Comparison of ENCODE assay signal across 22 cellular contexts in the genomic region with DNA sequence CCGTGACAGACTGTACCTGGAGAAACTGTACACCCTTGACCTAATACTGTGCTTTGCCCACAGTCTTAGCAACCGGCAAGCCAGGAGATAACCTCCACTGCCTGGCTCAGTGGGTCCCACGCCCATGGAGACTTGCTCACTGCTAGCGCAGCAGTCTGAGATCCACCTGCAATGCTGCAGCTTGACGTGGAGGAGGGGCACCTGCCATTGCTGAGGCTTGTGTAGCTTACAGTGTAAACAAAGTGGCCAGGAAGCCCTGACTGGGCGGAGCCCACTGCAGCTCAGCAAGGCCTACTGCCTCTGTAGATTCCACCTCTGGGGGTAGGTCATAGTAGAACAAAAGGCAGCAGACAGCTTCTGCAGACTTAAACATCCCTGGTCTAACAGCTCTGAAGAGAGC.
DNase-seq lines count a peak whose midpoint lies in the region; ATAC-seq, FAIRE-seq and TF ChIP-seq lines count a peak whose summit lies in the region.
"Had no signal": no experiment of that assay in that cellular context is flagged by ENCODE, and none has a peak within 500 bp of the region (broad histone marks: within the 10 kb centered on the region; RNA-seq: fewer than 3 reads in every experiment).

No MANE protein-coding gene starts in this region.

- FAIRE-seq in bronchial epithelial cell (lab: Jason Lieb, UNC) = no peak
- FAIRE-seq: GM12892 had no signal

- intact Hi-C loops in adrenal gland (cut with DNase I) = no loop called here

- no peak for TF ChIP-seq POLR2A in adrenal gland (IDR thresholded peaks at IDR 0.05)

- no peaks in the 10 kb centered on the region for H3K4me1 ChIP-seq in adrenal gland (replicated peaks in 1 of 2)
- H3K4me1 ChIP-seq: BLaER1, esophagus muscularis mucosa, heart left ventricle, left lung had no signal

- H3K36me3 ChIP-seq in bronchial epithelial cell (ENCODE audit: control insufficient read depth, insufficient read depth, low read length) = no peaks in the 10 kb centered on the region
- no peaks in the 10 kb centered on the region for H3K36me3 ChIP-seq in adrenal gland (replicated peaks in 1 of 2)
- H3K36me3 ChIP-seq: BLaER1, esophagus muscularis mucosa, heart left ventricle, left lung had no signal

- H3K27ac Mint-ChIP-seq in naive B cell = peak overlapping the region in 5 of 6 donors; percentile 54 to 84 (median 72)
- H3K27ac Mint-ChIP-seq in stimulated activated naive CD8-positive, alpha-beta T cell treated with anti-CD3 and anti-CD28 coated beads, Interleukin-15, amount 100 ng/mL, for 72 hours = no peak overlapping the region
- H3K27ac Mint-ChIP-seq: activated naive CD8-positive, alpha-beta T cell treated with anti-CD3 and anti-CD28 coated beads, Interleukin-2, amount 10 ng/mL, durations not matched to agents 7 days and 5 days; natural killer cell; stimulated activated effector memory CD8-positive, alpha-beta T cell treated with anti-CD3 and anti-CD28 coated beads, Interleukin-12 subunit alpha, Interleukin-12 subunit beta, amount 100 ng/mL, for 72 hours; T-helper 1 cell treated with Interleukin-12 subunit alpha and Interleukin-12 subunit beta and Interleukin-4 antibody, amounts not matched to agents 30 μg/mL and 1 μg/mL, for 36 hours had no signal

- no peak overlapping the region for H3K4me3 ChIP-seq in bronchial epithelial cell (ENCODE audit: low read depth, low read length)
- no peak overlapping the region for H3K4me3 ChIP-seq in adrenal gland
- H3K4me3 ChIP-seq: BLaER1, esophagus muscularis mucosa, heart left ventricle, left lung had no signal

- WGBS in adrenal gland, 4 donors = 63 to 80% (median 64%) methylated on average over 6 of the region's 6 CpGs; no CpG with 5 or more reads in 1 of the 4 donors

- peaks cover 0 to 43% (median 24%) of the 10 kb centered on the region in 7 donors for H3K9me3 Mint-ChIP-seq in naive B cell
- H3K9me3 Mint-ChIP-seq in stimulated activated naive CD8-positive, alpha-beta T cell treated with anti-CD3 and anti-CD28 coated beads, Interleukin-15, amount 100 ng/mL, for 72 hours = no peaks in the 10 kb centered on the region
- H3K9me3 Mint-ChIP-seq: stimulated activated effector memory CD8-positive, alpha-beta T cell treated with anti-CD3 and anti-CD28 coated beads, Interleukin-12 subunit alpha, Interleukin-12 subunit beta, amount 100 ng/mL, for 72 hours; T-helper 1 cell treated with Interleukin-12 subunit alpha and Interleukin-12 subunit beta and Interleukin-4 antibody, amounts not matched to agents 30 μg/mL and 1 μg/mL, for 36 hours had no signal

- H3K4me1 Mint-ChIP-seq in naive B cell = peaks cover 20 to 21% (median 20%) of the 10 kb centered on the region in 3 donors
- no peaks in the 10 kb centered on the region for H3K4me1 Mint-ChIP-seq in stimulated activated naive CD8-positive, alpha-beta T cell treated with anti-CD3 and anti-CD28 coated beads, Interleukin-15, amount 100 ng/mL, for 72 hours
- H3K4me1 Mint-ChIP-seq: activated naive CD8-positive, alpha-beta T cell treated with anti-CD3 and anti-CD28 coated beads, Interleukin-2, amount 10 ng/mL, durations not matched to agents 7 days and 5 days; natural killer cell; stimulated activated effector memory CD8-positive, alpha-beta T cell treated with anti-CD3 and anti-CD28 coated beads, Interleukin-12 subunit alpha, Interleukin-12 subunit beta, amount 100 ng/mL, for 72 hours had no signal

- H3K9me3 ChIP-seq in adrenal gland (replicated peaks in 1 of 3) = no peaks in the 10 kb centered on the region

- ATAC-seq in naive B cell (ENCODE audit: low read depth in 2 of 2) = peak; percentile 96 to 98
- no peak for ATAC-seq in stimulated activated naive CD8-positive, alpha-beta T cell treated with anti-CD3 and anti-CD28 coated beads, Interleukin-15, amount 100 ng/mL, for 72 hours
- ATAC-seq: heart left ventricle; left lung; natural killer cell; right cardiac atrium; stimulated activated effector memory CD8-positive, alpha-beta T cell treated with anti-CD3 and anti-CD28 coated beads, Interleukin-12 subunit alpha, Interleukin-12 subunit beta, amount 100 ng/mL, for 72 hours had no signal

- TF ChIP-seq CTCF in bronchial epithelial cell (IDR thresholded peaks at IDR 0.05; ENCODE audit: insufficient read depth, low read length, severe bottlenecking) = no peak
- no peak for TF ChIP-seq CTCF in adrenal gland (IDR thresholded peaks at IDR 0.05)

- H3K27ac ChIP-seq in adrenal gland = no peak overlapping the region
- H3K27ac ChIP-seq: BLaER1, esophagus muscularis mucosa, heart left ventricle, left lung had no signal

- peak overlapping the region in 6 of 8 donors; percentile 11 to 71 (median 54) for H3K4me3 Mint-ChIP-seq in naive B cell
- no peak overlapping the region for H3K4me3 Mint-ChIP-seq in stimulated activated naive CD8-positive, alpha-beta T cell treated with anti-CD3 and anti-CD28 coated beads, Interleukin-15, amount 100 ng/mL, for 72 hours
- H3K4me3 Mint-ChIP-seq: activated naive CD8-positive, alpha-beta T cell treated with anti-CD3 and anti-CD28 coated beads, Interleukin-2, amount 10 ng/mL, durations not matched to agents 7 days and 5 days; natural killer cell; stimulated activated effector memory CD8-positive, alpha-beta T cell treated with anti-CD3 and anti-CD28 coated beads, Interleukin-12 subunit alpha, Interleukin-12 subunit beta, amount 100 ng/mL, for 72 hours; T-helper 1 cell treated with Interleukin-12 subunit alpha and Interleukin-12 subunit beta and Interleukin-4 antibody, amounts not matched to agents 30 μg/mL and 1 μg/mL, for 36 hours had no signal

- H3K27me3 ChIP-seq in bronchial epithelial cell (ENCODE audit: control insufficient read depth, insufficient read depth, low read length) (no peaks in the 10 kb centered on the region), adrenal gland (no peaks in the 10 kb centered on the region)
- H3K27me3 ChIP-seq: BLaER1, esophagus muscularis mucosa, heart left ventricle, left lung had no signal

- DNase-seq in ELF-1 (ENCODE audit: low read depth, low spot score) = peak; percentile 89
- peak; percentile 66 for DNase-seq in NCI-H510A (lab: John Stamatoyannopoulos, UW)
- DNase-seq in bronchial epithelial cell (ENCODE audit: low read depth) = peak; percentile 61
- peak; percentile 64 for DNase-seq in naive B cell
- no peak for DNase-seq in adrenal gland
- no peak for DNase-seq in NCI-H2171 (lab: John Stamatoyannopoulos, UW)
- no peak for DNase-seq in stimulated activated naive CD8-positive, alpha-beta T cell treated with anti-CD3 and anti-CD28 coated beads, Interleukin-15, amount 100 ng/mL, for 72 hours
- DNase-seq in D341Med (ENCODE audit: low spot score) = no peak
- DNase-seq: activated CD4-positive, alpha-beta T cell treated with anti-CD3 and anti-CD28 coated beads for 1 hour; activated naive CD8-positive, alpha-beta T cell treated with anti-CD3 and anti-CD28 coated beads, Interleukin-2, amount 10 ng/mL, durations not matched to agents 7 days and 5 days; activated T-cell treated with anti-CD3 and anti-CD28 coated beads for 4 hours; EL; heart left ventricle; natural killer cell; stimulated activated CD4-positive, alpha-beta T cell treated with anti-CD3 and anti-CD28 coated beads, Interleukin-4, amount 100 ng/mL, for 4 hours had no signal

- H3K27me3 Mint-ChIP-seq in naive B cell = peaks cover 0 to 6% (median 0%) of the 10 kb centered on the region in 3 donors
- H3K27me3 Mint-ChIP-seq in stimulated activated naive CD8-positive, alpha-beta T cell treated with anti-CD3 and anti-CD28 coated beads, Interleukin-15, amount 100 ng/mL, for 72 hours = no peaks in the 10 kb centered on the region
- H3K27me3 Mint-ChIP-seq: activated naive CD8-positive, alpha-beta T cell treated with anti-CD3 and anti-CD28 coated beads, Interleukin-2, amount 10 ng/mL, durations not matched to agents 7 days and 5 days had no signal

- H3K36me3 Mint-ChIP-seq in naive B cell = peaks cover 7 to 12% of the 10 kb centered on the region in 2 donors
- H3K36me3 Mint-ChIP-seq: activated naive CD8-positive, alpha-beta T cell treated with anti-CD3 and anti-CD28 coated beads, Interleukin-2, amount 10 ng/mL, durations not matched to agents 7 days and 5 days; natural killer cell; stimulated activated effector memory CD8-positive, alpha-beta T cell treated with anti-CD3 and anti-CD28 coated beads, Interleukin-12 subunit alpha, Interleukin-12 subunit beta, amount 100 ng/mL, for 72 hours had no signal

Comparison
In these comparisons a context has a peak if more than half of its experiments do, and no peak if none do; other contexts are left out.
1. DNase-seq: peak in ELF-1 (single experiment), NCI-H510A (single experiment), bronchial epithelial cell (single experiment) and naive B cell (single experiment); none in adrenal gland (0 of 7), NCI-H2171 (single experiment), stimulated activated naive CD8-positive, alpha-beta T cell treated with anti-CD3 and anti-CD28 coated beads, Interleukin-15, amount 100 ng/mL, for 72 hours (0 of 2) and D341Med (single experiment).
2. H3K27ac Mint-ChIP-seq: peak in naive B cell (5 of 6); none in stimulated activated naive CD8-positive, alpha-beta T cell treated with anti-CD3 and anti-CD28 coated beads, Interleukin-15, amount 100 ng/mL, for 72 hours (0 of 2).
3. H3K4me3 Mint-ChIP-seq: peak in naive B cell (6 of 8); none in stimulated activated naive CD8-positive, alpha-beta T cell treated with anti-CD3 and anti-CD28 coated beads, Interleukin-15, amount 100 ng/mL, for 72 hours (0 of 2).